9 cellular contexts compared by ENCODE assay signal in the genomic region with DNA sequence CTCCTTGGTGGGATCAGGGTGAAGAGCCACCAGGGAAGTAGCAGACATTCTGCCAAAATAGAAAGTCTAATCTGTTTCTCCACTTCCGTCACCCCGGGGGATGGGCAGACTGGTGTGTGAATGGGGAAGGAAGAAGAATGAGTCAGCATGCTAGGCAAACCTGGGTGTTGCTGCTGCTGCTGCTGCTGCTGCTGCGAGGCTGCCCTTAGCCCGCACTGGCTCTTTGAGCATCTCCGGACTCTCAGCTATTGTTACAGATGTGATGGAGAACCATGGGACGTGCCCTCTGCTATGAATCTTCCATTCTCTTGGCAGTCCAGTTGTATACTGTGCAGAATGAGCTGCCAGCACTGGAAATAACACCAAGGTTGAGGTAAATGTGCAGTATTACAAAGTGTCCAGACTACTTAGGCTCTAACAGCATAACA.
A peak's percentile ranks its signal among the peaks of the same experiment; 100 is the strongest.
DNase-seq lines count a peak whose midpoint lies in the region; FAIRE-seq and TF ChIP-seq lines count a peak whose summit lies in the region.
"Had no signal": no experiment of that assay in that cellular context is flagged by ENCODE, and none has a peak within 500 bp of the region (broad histone marks: within the 10 kb centered on the region; RNA-seq: fewer than 3 reads in every experiment).

No MANE protein-coding gene starts in this region.

- intact Hi-C loops in endothelial cell of umbilical vein (cut with micrococcal nuclease): no loop called here

- H3K9me3 Mint-ChIP-seq in activated CD4-positive, alpha-beta memory T cell treated with anti-CD3 and anti-CD28 coated beads, Interleukin-2, amount 10 ng/mL, durations not matched to agents 7 days and 5 days: peaks cover 2% of the 10 kb centered on the region
- H3K9me3 Mint-ChIP-seq in neural progenitor cell: peaks cover 14% of the 10 kb centered on the region

- POLR2A ChIA-PET in HEK293 (lab: Yijun Ruan, JAX) (interaction anchor here (1.1 kb wide), 1 partner anchor 158 kb away, joined by 5 read pairs; a partner anchor contains a TSS), endothelial cell of umbilical vein (lab: Charles Lee) (no interaction called here)
- POLR2A ChIA-PET in activated CD4-positive, alpha-beta memory T cell treated with anti-CD3 and anti-CD28 coated beads, Interleukin-2, amount 10 ng/mL, durations not matched to agents 7 days and 5 days (lab: Charles Lee): interaction anchor here (1.5 to 1.7 kb wide), 3 partner anchors 10 to 161 kb away, joined by 3 to 7 read pairs (median 4); no protein-coding TSS in a partner anchor

- DNase-seq in DMS 273 (lab: John Stamatoyannopoulos, UW; ENCODE audit: unreplicated experiment) (peak; percentile 69), DMS 273 treated with DMSO at 0.1 percent for 48 hours (lab: John Stamatoyannopoulos, UW) (no peak), NCI-H2227 treated with DMSO at 0.1 percent for 48 hours (lab: John Stamatoyannopoulos, UW) (peak; percentile 34), endothelial cell of umbilical vein (ENCODE audit: low read depth, low spot score) (peak; percentile 13), neural progenitor cell (ENCODE audit: low spot score) (peak; percentile 42), superior temporal gyrus (ENCODE audit: extremely low spot score) (peak; percentile 68)
- DNase-seq in activated CD4-positive, alpha-beta memory T cell treated with anti-CD3 and anti-CD28 coated beads, Interleukin-2, amount 10 ng/mL, durations not matched to agents 7 days and 5 days: peak; percentile 84

- CTCF ChIA-PET in HEK293 (lab: Yijun Ruan, JAX): interaction anchor here (1.0 kb wide), 1 partner anchor 547 kb away, joined by 3 read pairs; no protein-coding TSS in a partner anchor
- CTCF ChIA-PET in activated CD4-positive, alpha-beta memory T cell treated with anti-CD3 and anti-CD28 coated beads, Interleukin-2, amount 10 ng/mL, durations not matched to agents 7 days and 5 days (lab: Charles Lee): interaction anchor here (1.1 to 1.9 kb wide), 3 partner anchors 80 to 160 kb away, joined by 4 to 8 read pairs (median 6); a partner anchor contains a TSS
- CTCF ChIA-PET in endothelial cell of umbilical vein (lab: Charles Lee): no interaction called here

- H3K4me3 Mint-ChIP-seq in activated CD4-positive, alpha-beta memory T cell treated with anti-CD3 and anti-CD28 coated beads, Interleukin-2, amount 10 ng/mL, durations not matched to agents 7 days and 5 days: peak overlapping the region; percentile 16
- no peak overlapping the region for H3K4me3 Mint-ChIP-seq in neural progenitor cell

- H3K27me3 Mint-ChIP-seq in activated CD4-positive, alpha-beta memory T cell treated with anti-CD3 and anti-CD28 coated beads, Interleukin-2, amount 10 ng/mL, durations not matched to agents 7 days and 5 days: no peaks in the 10 kb centered on the region
- H3K27me3 Mint-ChIP-seq in neural progenitor cell (ENCODE audit: insufficient read depth, low read depth): no peaks in the 10 kb centered on the region

- peaks cover 13% of the 10 kb centered on the region for H3F3A ChIP-seq in neural progenitor cell (ENCODE audit: low read depth)

- no peak overlapping the region for H3K4me3 ChIP-seq in HEK293 (ENCODE audit: low read depth, low read length)
- no peak overlapping the region for H3K4me3 ChIP-seq in endothelial cell of umbilical vein (replicated peaks in 1 of 3; ENCODE audit: insufficient read depth in 1 of 3, low read depth in 1 of 3, low read length in 3 of 3)
- no peak overlapping the region for H3K4me3 ChIP-seq in neural progenitor cell

- H3K9me3 ChIP-seq in HEK293 (ENCODE audit: control insufficient read depth, insufficient read depth, low read depth, low read length) (no peaks in the 10 kb centered on the region), endothelial cell of umbilical vein (replicated peaks; ENCODE audit: control insufficient read depth, insufficient read depth, low read length) (no peaks in the 10 kb centered on the region), neural progenitor cell (ENCODE audit: low read depth) (no peaks in the 10 kb centered on the region)

- peaks cover 20% of the 10 kb centered on the region for H3K4me1 ChIP-seq in HEK293 (ENCODE audit: control insufficient read depth, insufficient read depth, low read length)
- no peaks in the 10 kb centered on the region for H3K4me1 ChIP-seq in endothelial cell of umbilical vein (ENCODE audit: control insufficient read depth, extremely low read depth, insufficient read depth, low read length)
- peaks cover 49% of the 10 kb centered on the region for H3K4me1 ChIP-seq in neural progenitor cell

- H3K36me3 ChIP-seq in HEK293 (ENCODE audit: control insufficient read depth in 2 of 2, insufficient read depth in 1 of 2, low read length in 2 of 2) (no peaks in the 10 kb centered on the region), endothelial cell of umbilical vein (ENCODE audit: control insufficient read depth in 2 of 2, extremely low read depth in 1 of 2, insufficient read depth in 2 of 2, low read length in 2 of 2) (no peaks in the 10 kb centered on the region), neural progenitor cell (no peaks in the 10 kb centered on the region)

- H3K27ac Mint-ChIP-seq in activated CD4-positive, alpha-beta memory T cell treated with anti-CD3 and anti-CD28 coated beads, Interleukin-2, amount 10 ng/mL, durations not matched to agents 7 days and 5 days: peak overlapping the region; percentile 70
- no peak overlapping the region for H3K27ac Mint-ChIP-seq in neural progenitor cell

- peaks cover 35% of the 10 kb centered on the region for H3K4me1 Mint-ChIP-seq in activated CD4-positive, alpha-beta memory T cell treated with anti-CD3 and anti-CD28 coated beads, Interleukin-2, amount 10 ng/mL, durations not matched to agents 7 days and 5 days
- peaks cover 64% of the 10 kb centered on the region for H3K4me1 Mint-ChIP-seq in neural progenitor cell

- BruUV-seq in endothelial cell of umbilical vein (replicated peaks; lab: Mats Ljungman, UMichigan): no TSS peak

- dilution Hi-C loops in endothelial cell of umbilical vein (cut with MboI; ENCODE audit: extremely low pct_ligation_motif_present, low sequenced_read_pairs): no loop called here

- H4K20me1 ChIP-seq in endothelial cell of umbilical vein (replicated peaks; ENCODE audit: control insufficient read depth, extremely low read depth, insufficient read depth, low read length): no peaks in the 10 kb centered on the region
- peaks cover 32% of the 10 kb centered on the region for H4K20me1 ChIP-seq in neural progenitor cell (ENCODE audit: low read depth)

- no peak for TF ChIP-seq POLR2A in endothelial cell of umbilical vein (IDR thresholded peaks at IDR 0.05; ENCODE audit: low read depth, low read length)

- H3K9ac ChIP-seq in endothelial cell of umbilical vein (replicated peaks; ENCODE audit: extremely low read depth, insufficient read depth, low read length) (no peak overlapping the region), neural progenitor cell (no peak overlapping the region)

- H3K27me3 ChIP-seq in endothelial cell of umbilical vein (ENCODE audit: control insufficient read depth in 2 of 2, insufficient read depth in 2 of 2, low read length in 2 of 2) (no peaks in the 10 kb centered on the region), neural progenitor cell (no peaks in the 10 kb centered on the region)

- H3K79me2 ChIP-seq in endothelial cell of umbilical vein (ENCODE audit: control insufficient read depth, insufficient read depth, low read length): no peaks in the 10 kb centered on the region
- H3K79me2 ChIP-seq in neural progenitor cell (ENCODE audit: low read depth): peaks cover 10% of the 10 kb centered on the region

- H3K36me3 Mint-ChIP-seq in activated CD4-positive, alpha-beta memory T cell treated with anti-CD3 and anti-CD28 coated beads, Interleukin-2, amount 10 ng/mL, durations not matched to agents 7 days and 5 days (ENCODE audit: low read depth): peaks cover 7% of the 10 kb centered on the region
- peaks cover 14% of the 10 kb centered on the region for H3K36me3 Mint-ChIP-seq in neural progenitor cell

- H3K4me2 ChIP-seq in endothelial cell of umbilical vein (ENCODE audit: insufficient read depth, low read length): no peak overlapping the region
- peak overlapping the region; percentile 16 for H3K4me2 ChIP-seq in neural progenitor cell

- no peak for FAIRE-seq in endothelial cell of umbilical vein (lab: Jason Lieb, UNC)

- TF ChIP-seq CTCF in HEK293 (tag by site-specific recombination; IDR thresholded peaks at IDR 0.05): no peak
- TF ChIP-seq CTCF in endothelial cell of umbilical vein (IDR thresholded peaks at IDR 0.05; ENCODE audit: extremely low read depth in 1 of 2, insufficient read depth in 1 of 2, low read depth in 1 of 2, low read length in 2 of 2): no peak
- no peak for TF ChIP-seq CTCF in neural progenitor cell (IDR thresholded peaks at IDR 0.05)

- H3K27ac ChIP-seq in HEK293 (ENCODE audit: extremely low read depth, low read depth, low read length) (no peak overlapping the region; the same call in 1 of the 2 replicates), endothelial cell of umbilical vein (ENCODE audit: insufficient read depth, low read depth, low read length) (no peak overlapping the region), neural progenitor cell (no peak overlapping the region)
- H3K27ac ChIP-seq: 22Rv1 had no signal

- H2AFZ ChIP-seq in endothelial cell of umbilical vein (ENCODE audit: low read depth, low read length) (no peak overlapping the region), neural progenitor cell (replicated peaks) (no peak overlapping the region)

- no peaks in the 10 kb centered on the region for H3K9me1 ChIP-seq in endothelial cell of umbilical vein (replicated peaks; ENCODE audit: control insufficient read depth, extremely low read depth, insufficient read depth, low read length)

TF ChIP-seq in endothelial cell of umbilical vein, 7 proteins besides CTCF, POLR2A, EP300 and RAD21:
- TF ChIP-seq MYC (IDR thresholded peaks at IDR 0.05; ENCODE audit: low read depth, low read length) (no peak), JUN (IDR thresholded peaks at IDR 0.05; ENCODE audit: borderline replicate concordance, insufficient read depth, insufficient read length, low read depth) (no peak), POLR2AphosphoS5 (IDR thresholded peaks at IDR 0.05; ENCODE audit: insufficient read depth, low read depth, low read length) (no peak), EZH2 (IDR thresholded peaks at IDR 0.05; ENCODE audit: borderline replicate concordance, low read depth, low read length, severe bottlenecking) (no peak), GATA2 (IDR thresholded peaks at IDR 0.05; ENCODE audit: insufficient read depth, insufficient read length, low read depth, low read length) (no peak), FOS (IDR thresholded peaks at IDR 0.05; ENCODE audit: borderline replicate concordance, insufficient read depth, low read length) (no peak)
- TF ChIP-seq, protein P1, sequence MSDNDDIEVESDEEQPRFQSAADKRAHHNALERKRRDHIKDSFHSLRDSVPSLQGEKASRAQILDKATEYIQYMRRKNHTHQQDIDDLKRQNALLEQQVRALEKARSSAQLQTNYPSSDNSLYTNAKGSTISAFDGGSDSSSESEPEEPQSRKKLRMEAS (IDR thresholded peaks at IDR 0.05; ENCODE audit: insufficient read depth, insufficient read length): no peak
